Comparison of ENCODE assay signal across 8 cellular contexts in the genomic region with DNA sequence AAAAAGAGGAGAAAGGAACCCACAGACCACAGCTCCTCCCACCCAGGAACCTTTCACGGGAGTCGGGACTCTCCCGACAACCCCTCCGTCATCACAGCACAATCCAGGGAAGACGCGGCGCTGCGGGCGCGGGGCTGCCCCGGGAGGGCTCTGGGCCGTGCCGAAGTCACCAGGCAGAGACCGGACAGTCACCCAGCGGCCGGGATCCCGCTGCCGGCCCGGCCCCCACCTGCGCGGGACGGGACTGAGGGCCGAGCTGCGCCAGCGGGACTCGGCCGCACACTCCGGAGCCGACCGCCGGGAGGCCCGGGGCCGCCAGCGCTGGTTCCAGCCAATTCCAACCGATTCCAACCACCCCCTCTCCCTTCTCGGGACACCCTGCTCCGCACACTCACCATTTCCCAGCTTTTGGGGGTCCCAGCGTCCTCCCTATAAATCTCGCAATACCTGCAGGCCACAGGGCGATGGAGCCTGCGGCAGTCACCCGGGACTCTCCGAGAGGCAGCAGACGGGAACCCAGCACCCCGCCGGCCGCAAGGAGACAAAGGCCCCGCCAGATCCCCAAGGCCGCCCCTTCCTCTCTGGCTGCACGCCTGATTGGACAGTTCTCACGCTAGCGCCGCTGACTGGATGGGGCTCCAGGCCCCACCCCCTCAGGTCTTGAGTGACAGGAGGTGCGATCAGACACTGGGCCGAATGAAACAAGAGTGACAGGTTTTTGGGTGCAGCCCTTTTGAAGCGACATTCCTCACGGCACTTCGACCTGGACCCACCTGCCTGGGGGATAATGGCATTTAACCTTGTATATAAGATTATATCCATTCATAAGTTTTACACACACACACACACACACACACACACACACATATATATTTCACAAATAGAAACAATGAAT. TPM values are rescaled to one million over a fixed set of nuclear protein-coding genes. Genes with fewer than 3 reads are reported as not detected.
DNase-seq lines count a peak whose midpoint lies in the region; ATAC-seq and TF ChIP-seq lines count a peak whose summit lies in the region.

Gene ZNF695 (minus strand): TSS at position 547 of the 895 bp plus-strand sequence. CDS start 149 bp downstream, at position 398.

- H2BK5ac ChIP-seq in IMR-90 (ENCODE audit: low read depth, low read length, poor library complexity, severe bottlenecking): no peak within 1 kb of the TSS

- peak within 1 kb of the TSS; percentile 89 for H3K27ac ChIP-seq in DND-41 (ENCODE audit: low read length)
- H3K27ac ChIP-seq in IMR-90 (ENCODE audit: insufficient read depth, low read length): no peak within 1 kb of the TSS; the same call in 1 of the 2 replicates
- H3K27ac ChIP-seq in tibial artery: no peak within 1 kb of the TSS

- H3K36me3 Mint-ChIP-seq in activated naive CD4-positive, alpha-beta T cell treated with anti-CD3 and anti-CD28 coated beads, Interleukin-2, amount 50 U/mL, for 72 hours: peaks cover 34 to 36% of the 10 kb centered on the region in 2 donors

- peak within 1 kb of the TSS; percentile 66 for H3K4me2 ChIP-seq in DND-41 (ENCODE audit: insufficient read depth, low read length)
- H3K4me2 ChIP-seq in IMR-90 (ENCODE audit: low read depth, low read length): peak within 1 kb of the TSS; percentile 90

- TF ChIP-seq CTCF in DND-41 (IDR thresholded peaks at IDR 0.05; ENCODE audit: borderline replicate concordance, extremely low read depth, low read length, poor library complexity, severe bottlenecking) (no peak), IMR-90 (conservative IDR thresholded peaks at IDR 0.05; ENCODE audit: low read depth, low read length) (no peak), tibial artery (IDR thresholded peaks at IDR 0.05) (no peak)

- H2BK120ac ChIP-seq in IMR-90 (ENCODE audit: low read depth, low read length): no peak within 1 kb of the TSS

- ATAC-seq in DND-41 (ENCODE audit: insufficient read depth, low read depth): peak; percentile 99
- ATAC-seq in GM21529 (IDR thresholded peaks at IDR 0.05; ENCODE audit: unreplicated experiment): peak; percentile 99
- ATAC-seq in IMR-90 (ENCODE audit: low read depth): peak; percentile 100
- peak; percentile 95 to 97 for ATAC-seq in activated naive CD4-positive, alpha-beta T cell treated with anti-CD3 and anti-CD28 coated beads, Interleukin-2, amount 50 U/mL, for 72 hours

- DNase-seq in DND-41: peak; percentile 98
- DNase-seq in IMR-90: peak; percentile 90
- peak; percentile 96 for DNase-seq in RPMI7951 (ENCODE audit: low read depth)
- peak; percentile 38 to 71 for DNase-seq in activated naive CD4-positive, alpha-beta T cell treated with anti-CD3 and anti-CD28 coated beads, Interleukin-2, amount 50 U/mL, for 72 hours (ENCODE audit: low spot score in 2 of 2)
- DNase-seq in head of caudate nucleus: peak; percentile 62 to 96 (median 86)
- DNase-seq in occipital lobe (lab: John Stamatoyannopoulos, UW): peak; percentile 73
- DNase-seq in tibial artery: peak; percentile 65 to 80

- H3K9me1 ChIP-seq in IMR-90 (ENCODE audit: insufficient read depth, low read length): no peaks in the 10 kb centered on the region

- peaks cover 23 to 24% of the 10 kb centered on the region in 2 donors for H3K9me3 Mint-ChIP-seq in activated naive CD4-positive, alpha-beta T cell treated with anti-CD3 and anti-CD28 coated beads, Interleukin-2, amount 50 U/mL, for 72 hours

- H4K5ac ChIP-seq in IMR-90 (ENCODE audit: low read depth, low read length): no peak within 1 kb of the TSS

- H4K91ac ChIP-seq in IMR-90 (ENCODE audit: insufficient read depth, low read depth, low read length): no peak within 1 kb of the TSS

- H3K4ac ChIP-seq in IMR-90 (ENCODE audit: low read depth, low read length): no peak within 1 kb of the TSS

- H2BK20ac ChIP-seq in IMR-90 (ENCODE audit: low read depth, low read length): no peak within 1 kb of the TSS

- no peaks in the 10 kb centered on the region for H3K27me3 ChIP-seq in DND-41 (ENCODE audit: insufficient read depth, low read length, poor library complexity)
- H3K27me3 ChIP-seq in IMR-90 (ENCODE audit: control insufficient read depth, insufficient read depth, low read length): no peaks in the 10 kb centered on the region
- no peaks in the 10 kb centered on the region for H3K27me3 ChIP-seq in tibial artery

- no peak for TF ChIP-seq POLR2A in IMR-90 (IDR thresholded peaks at IDR 0.05; ENCODE audit: low read depth, low read length)

- WGBS in IMR-90 (ENCODE audit: extremely low coverage in 2 of 2, insufficient read length in 1 of 2), 2 experiments: 1% methylated on average over 19 of the region's 58 CpGs; no CpG with 5 or more reads in 1 of the 2 experiments

- dilution Hi-C loops in IMR-90 (cut with HindIII; ENCODE audit: low sequenced_read_pairs, unreplicated experiment): no loop called here

- H2BK15ac ChIP-seq in IMR-90 (ENCODE audit: low read depth, low read length): no peak within 1 kb of the TSS

- peak within 1 kb of the TSS; percentile 94 to 99 for H3K4me3 ChIP-seq in DND-41 (ENCODE audit: low read depth in 1 of 2, low read length in 2 of 2)
- H3K4me3 ChIP-seq in IMR-90 (ENCODE audit: insufficient read depth, low read depth, low read length): peak within 1 kb of the TSS; percentile 94
- H3K4me3 ChIP-seq in tibial artery: peak within 1 kb of the TSS; percentile 41 to 62

- H3K56ac ChIP-seq in IMR-90 (ENCODE audit: extremely low read depth, insufficient read depth, low read length): no peak within 1 kb of the TSS

- H3K36me3 ChIP-seq in DND-41 (ENCODE audit: insufficient read depth, low read length) (peaks cover 18% of the 10 kb centered on the region), IMR-90 (ENCODE audit: control insufficient read depth, insufficient read depth, low read length) (no peaks in the 10 kb centered on the region), tibial artery (no peaks in the 10 kb centered on the region)

- no peak within 1 kb of the TSS for H3K14ac ChIP-seq in IMR-90 (replicated peaks; ENCODE audit: low read depth, low read length)

- H3K4me1 ChIP-seq in DND-41 (ENCODE audit: insufficient read depth, low read length) (peaks cover 24% of the 10 kb centered on the region), IMR-90 (ENCODE audit: control insufficient read depth, insufficient read depth, low read length) (no peaks in the 10 kb centered on the region), tibial artery (peaks cover 0 to 13% (median 5%) of the 10 kb centered on the region in 4 donors)

- no peak within 1 kb of the TSS for H3K18ac ChIP-seq in IMR-90 (ENCODE audit: low read depth, low read length)

- H2AK5ac ChIP-seq in IMR-90 (ENCODE audit: low read depth, low read length): no peak within 1 kb of the TSS

- peaks cover 24% of the 10 kb centered on the region for H3K9me3 ChIP-seq in DND-41 (ENCODE audit: insufficient read depth, low read length, severe bottlenecking)
- peaks cover 3% of the 10 kb centered on the region; the same call in 1 of the 2 replicates for H3K9me3 ChIP-seq in IMR-90 (ENCODE audit: control insufficient read depth, insufficient read depth, low read length)
- peaks cover 0 to 29% (median 7%) of the 10 kb centered on the region in 3 donors for H3K9me3 ChIP-seq in tibial artery

- POLR2A ChIA-PET in IMR-90 (lab: Charles Lee; ENCODE audit: unreplicated experiment): no interaction called here

- H3K79me1 ChIP-seq in IMR-90 (ENCODE audit: low read depth in 1 of 2, low read length in 2 of 2): peaks cover 0 to 5% of the 10 kb centered on the region in 2 experiments; a peak in 1 of 4 replicates

- H3K79me2 ChIP-seq in DND-41 (ENCODE audit: insufficient read depth, low read length): peaks cover 51% of the 10 kb centered on the region

- no peak within 1 kb of the TSS for H3K23ac ChIP-seq in IMR-90 (ENCODE audit: low read depth, low read length)

- H4K8ac ChIP-seq in IMR-90 (ENCODE audit: low read depth in 2 of 2, low read length in 2 of 2): no peak within 1 kb of the TSS

- peak within 1 kb of the TSS; percentile 97 for H3K9ac ChIP-seq in DND-41 (ENCODE audit: low read depth, low read length)
- H3K9ac ChIP-seq in IMR-90 (ENCODE audit: low read depth, low read length): peak within 1 kb of the TSS; percentile 50

- H2AFZ ChIP-seq in DND-41 (ENCODE audit: low read depth, low read length) (peak within 1 kb of the TSS; percentile 99), IMR-90 (replicated peaks; ENCODE audit: low read length, poor library complexity) (peak within 1 kb of the TSS; percentile 97)

- BruUV-seq in IMR-90 (replicated peaks; lab: Mats Ljungman, UMichigan): no TSS peak

- H2AK9ac ChIP-seq in IMR-90 (replicated peaks; ENCODE audit: low read depth, low read length, poor library complexity): peak within 1 kb of the TSS; percentile 9

- in situ Hi-C loops in IMR-90 (cut with MboI; ENCODE audit: low sequenced_read_pairs): no loop called here

- no peaks in the 10 kb centered on the region for H4K20me1 ChIP-seq in DND-41 (ENCODE audit: insufficient read depth, low read length)
- H4K20me1 ChIP-seq in IMR-90 (ENCODE audit: insufficient read depth, low read length): no peaks in the 10 kb centered on the region

- CTCF ChIA-PET in IMR-90 (lab: Yijun Ruan, JAX): interaction anchor here (0.6 to 0.7 kb wide), 2 partner anchors 236 to 349 kb away, joined by 3 to 4 read pairs; no protein-coding TSS in a partner anchor

- H3K27ac Mint-ChIP-seq in activated naive CD4-positive, alpha-beta T cell treated with anti-CD3 and anti-CD28 coated beads, Interleukin-2, amount 50 U/mL, for 72 hours: peak within 1 kb of the TSS in 1 of 2 donors; percentile 73

- intact Hi-C loops in IMR-90 (cut with micrococcal nuclease) (no loop called here), head of caudate nucleus (cut with DNase I) (no loop called here), tibial artery (cut with DNase I; ENCODE audit: low total_unique reads) (no loop called here)

- TF ChIP-seq RAD21 in IMR-90 (IDR thresholded peaks at IDR 0.05; ENCODE audit: low read length): no peak

TF ChIP-seq in IMR-90, 13 proteins besides CTCF, POLR2A, EP300 and RAD21 (continues in another document):
- TF ChIP-seq RFX5 (IDR thresholded peaks at IDR 0.05; ENCODE audit: low read depth, low read length) (no peak), FOS (IDR thresholded peaks at IDR 0.05; ENCODE audit: low read depth, low read length) (no peak), USF2 (IDR thresholded peaks at IDR 0.05; ENCODE audit: low read depth, low read length) (no peak), CHD1 (IDR thresholded peaks at IDR 0.05; ENCODE audit: low read depth, low read length) (no peak)

RNA-seq across cellular contexts. Expression of gene ZNF695, which starts in this region (rescaled TPM):
- total RNA-seq in IMR-90 (2012; rRNA removed) (0.54 and 1.1 TPM in 2 replicates), occipital lobe (8.6 TPM)
- 0.46 and 0.75 TPM in 2 replicates for polyA plus RNA-seq in IMR-90 (2012; rRNA removed)
- polyA plus RNA-seq in IMR-90 (2012; cell fraction: cytosol; rRNA removed): 0.37 and 1.1 TPM in 2 replicates
- polyA plus RNA-seq in IMR-90 (2012; cell fraction: nucleus; rRNA removed; ENCODE audit: low replicate concordance): 0.17 and 0.33 TPM in 2 replicates
- total RNA-seq in RPMI7951 (2014; rRNA removed; shearing (Covaris generic)): 8.4 and 8.8 TPM in 2 replicates
- under 1 TPM; 0.43 to 0.77 TPM for total RNA-seq in activated naive CD4-positive, alpha-beta T cell treated with anti-CD3 and anti-CD28 coated beads, Interleukin-2, amount 50 U/mL, for 72 hours

Comparison
In these comparisons a context has a peak if more than half of its experiments do, and no peak if none do; other contexts are left out.
1. Peak in DNase-seq and ATAC-seq in activated naive CD4-positive, alpha-beta T cell treated with anti-CD3 and anti-CD28 coated beads, Interleukin-2, amount 50 U/mL, for 72 hours; RNA of the gene not detected or under 1 TPM.